In the genomic region with DNA sequence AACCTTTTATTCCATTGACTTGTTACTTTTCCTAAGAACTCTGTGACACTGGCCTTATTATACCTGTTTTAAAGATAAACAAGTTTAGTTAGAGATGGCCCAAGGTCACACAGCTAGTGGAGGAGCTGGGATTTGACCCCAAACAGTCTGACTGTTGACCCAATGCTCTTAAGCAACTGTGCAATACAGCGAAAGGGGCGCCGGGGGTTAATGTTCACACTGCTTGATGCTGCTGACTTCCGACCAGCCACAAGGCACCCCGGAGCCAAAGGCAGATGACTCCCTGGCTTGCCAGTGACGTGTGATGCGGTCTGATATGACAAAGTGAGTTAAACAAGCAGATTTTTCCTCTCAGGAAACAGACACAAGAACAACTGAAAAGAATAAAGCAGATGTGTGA, we compare ENCODE assay signal across 8 cellular contexts. TPM values are rescaled to one million over a fixed set of nuclear protein-coding genes. Genes with fewer than 3 reads are reported as not detected.
DNase-seq lines count a peak whose midpoint lies in the region; ATAC-seq and TF ChIP-seq lines count a peak whose summit lies in the region.

No MANE protein-coding gene starts in this region.

- no peaks in the 10 kb centered on the region for H3K9me3 Mint-ChIP-seq in dendritic cell treated with granulocyte-macrophage colony-stimulating factor and Interleukin-4, amounts not matched to agents 40 ng/mL and 50 ng/mL, for 4 days

- peaks cover 50% of the 10 kb centered on the region for H3K36me3 Mint-ChIP-seq in dendritic cell treated with granulocyte-macrophage colony-stimulating factor and Interleukin-4, amounts not matched to agents 40 ng/mL and 50 ng/mL, for 4 days (ENCODE audit: low read depth)

- ATAC-seq in GM19467 (IDR thresholded peaks at IDR 0.05; ENCODE audit: unreplicated experiment) = peak; percentile 95

- H3K4me3 ChIP-seq in AG10803 (ENCODE audit: low read length) = no peak overlapping the region
- no peak overlapping the region for H3K4me3 ChIP-seq in HL-60 (replicated peaks; ENCODE audit: insufficient read depth, low read length)

- H3K27me3 Mint-ChIP-seq in dendritic cell treated with granulocyte-macrophage colony-stimulating factor and Interleukin-4, amounts not matched to agents 40 ng/mL and 50 ng/mL, for 4 days = no peaks in the 10 kb centered on the region

- no peaks in the 10 kb centered on the region for H3K27me3 ChIP-seq in HL-60 (ENCODE audit: insufficient read depth, poor library complexity, severe bottlenecking)

- DNase-seq in AG10803 (ENCODE audit: low read depth) = peak; percentile 91
- DNase-seq in HL-60 (ENCODE audit: low read depth in 1 of 2, low spot score in 1 of 2) = peak; percentile 59 to 84
- DNase-seq in activated CD4-positive, alpha-beta T cell treated with anti-CD3 and anti-CD28 coated beads for 48 hours = peak; percentile 88
- DNase-seq in myocyte (ENCODE audit: low read depth) = peak; percentile 58
- peak; percentile 62 to 64 for DNase-seq in stimulated activated CD8-positive, alpha-beta memory T cell treated with anti-CD3 and anti-CD28 coated beads, Interleukin-7, amount 100 ng/mL, for 1 hour (ENCODE audit: low read depth in 2 of 2)
- DNase-seq in NCI-H187 treated with DMSO at 0.1 percent for 48 hours (lab: John Stamatoyannopoulos, UW) = no peak

- H3K4me3 Mint-ChIP-seq in dendritic cell treated with granulocyte-macrophage colony-stimulating factor and Interleukin-4, amounts not matched to agents 40 ng/mL and 50 ng/mL, for 4 days = no peak overlapping the region

- peaks cover 66% of the 10 kb centered on the region for H3K4me1 Mint-ChIP-seq in dendritic cell treated with granulocyte-macrophage colony-stimulating factor and Interleukin-4, amounts not matched to agents 40 ng/mL and 50 ng/mL, for 4 days (ENCODE audit: low read depth)

- peak overlapping the region; percentile 81 for H3K27ac ChIP-seq in HL-60 (replicated peaks)

- intact Hi-C loops in dendritic cell treated with granulocyte-macrophage colony-stimulating factor and Interleukin-4, amounts not matched to agents 40 ng/mL and 50 ng/mL, for 4 days (cut with micrococcal nuclease) = no loop called here

- TF ChIP-seq CTCF in AG10803 (conservative IDR thresholded peaks at IDR 0.05; ENCODE audit: low read length) (no peak), HL-60 (IDR thresholded peaks at IDR 0.05; ENCODE audit: insufficient read depth, low read length) (no peak)

- H3K27ac Mint-ChIP-seq in dendritic cell treated with granulocyte-macrophage colony-stimulating factor and Interleukin-4, amounts not matched to agents 40 ng/mL and 50 ng/mL, for 4 days = peak overlapping the region; percentile 66

RNA-seq across cellular contexts. Expression of a gene that starts 23.9 kb away (rescaled TPM):
- 13.8 and 27.1 TPM in 2 replicates for total RNA-seq in myocyte
- polyA plus RNA-seq in myocyte (2012) = 5.3 TPM
